8 cellular contexts compared by ENCODE assay signal in the genomic region with DNA sequence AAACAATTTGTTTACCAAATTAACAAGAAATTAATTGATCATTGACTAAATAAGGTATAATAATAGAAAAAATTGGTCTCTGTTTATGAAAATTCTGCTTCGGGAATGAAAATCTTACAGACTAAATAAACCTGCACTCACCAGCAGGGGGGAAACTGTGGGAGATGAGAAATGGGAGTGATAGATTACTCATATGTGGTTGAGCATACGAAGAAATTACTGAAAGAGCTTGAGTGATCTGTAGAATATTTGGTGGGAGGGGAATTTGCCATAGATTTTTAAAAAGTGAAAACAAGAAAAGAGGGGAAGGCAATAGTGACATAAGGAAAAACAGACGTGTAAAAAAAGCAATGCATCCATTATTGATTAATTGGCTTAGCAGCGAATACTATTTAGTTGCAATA. TPM values are rescaled to one million over a fixed set of nuclear protein-coding genes. Genes with fewer than 3 reads are reported as not detected.
DNase-seq lines count a peak whose midpoint lies in the region; ATAC-seq and TF ChIP-seq lines count a peak whose summit lies in the region.

No MANE protein-coding gene starts in this region.

- H3K4me3 ChIP-seq in PC-9, result no peak overlapping the region

- no peaks in the 10 kb centered on the region for H3K9me2 ChIP-seq in PC-9 (ENCODE audit: insufficient read depth)

- H3K27me3 ChIP-seq in PC-9 (ENCODE audit: insufficient read depth, low read depth), result no peaks in the 10 kb centered on the region

- no TSS peak for BruUV-seq in PC-9 (replicated peaks; lab: Mats Ljungman, UMichigan)

- H3K9me3 ChIP-seq in PC-9 (ENCODE audit: insufficient read depth, low read depth), result no peaks in the 10 kb centered on the region

- peak; percentile 40 for ATAC-seq in HG02763 (IDR thresholded peaks at IDR 0.05; ENCODE audit: unreplicated experiment)
- no peak for ATAC-seq in stimulated activated memory B cell treated with anti-CD40 and anti-IgM and Interleukin-4, amounts not matched to agents 10 μg/mL and 1 μg/mL and 100 μg/mL, for 72 hours

- no peaks in the 10 kb centered on the region for H3K36me3 Mint-ChIP-seq in stimulated activated memory B cell treated with anti-CD40 and anti-IgM and Interleukin-4, amounts not matched to agents 10 μg/mL and 1 μg/mL and 100 μg/mL, for 72 hours

- H3K4me1 ChIP-seq in PC-9 (replicated peaks; ENCODE audit: insufficient read depth), result no peaks in the 10 kb centered on the region

- H3F3A ChIP-seq in PC-9 (ENCODE audit: insufficient read depth, low read depth), result no peaks in the 10 kb centered on the region

- CTCF ChIA-PET in PC-9 (lab: Charles Lee), result no interaction called here

- intact Hi-C loops in PC-9 (cut with micrococcal nuclease; ENCODE audit: unreplicated experiment), result no loop called here

- H3K4me1 Mint-ChIP-seq in stimulated activated memory B cell treated with anti-CD40 and anti-IgM and Interleukin-4, amounts not matched to agents 10 μg/mL and 1 μg/mL and 100 μg/mL, for 72 hours, result peaks cover 29% of the 10 kb centered on the region

- H3K27me3 Mint-ChIP-seq in stimulated activated memory B cell treated with anti-CD40 and anti-IgM and Interleukin-4, amounts not matched to agents 10 μg/mL and 1 μg/mL and 100 μg/mL, for 72 hours, result peaks cover 12% of the 10 kb centered on the region

- peak overlapping the region; percentile 0 for H3K4me3 Mint-ChIP-seq in stimulated activated memory B cell treated with anti-CD40 and anti-IgM and Interleukin-4, amounts not matched to agents 10 μg/mL and 1 μg/mL and 100 μg/mL, for 72 hours

- TF ChIP-seq CTCF in PC-9 (conservative IDR thresholded peaks at IDR 0.05), result 0 out of 2 replicates have a peak, but pooled peaks have one; percentile 23

- POLR2A ChIA-PET in PC-9 (lab: Charles Lee; ENCODE audit: unreplicated experiment), result no interaction called here

- H3K27ac Mint-ChIP-seq in stimulated activated memory B cell treated with anti-CD40 and anti-IgM and Interleukin-4, amounts not matched to agents 10 μg/mL and 1 μg/mL and 100 μg/mL, for 72 hours, result no peak overlapping the region

- no peak overlapping the region for H3K27ac ChIP-seq in PC-9

- no peaks in the 10 kb centered on the region for H3K79me2 ChIP-seq in PC-9 (ENCODE audit: low read depth)

- peak; percentile 59 for DNase-seq in stimulated activated CD4-positive, alpha-beta T cell treated with anti-CD3 and anti-CD28 coated beads, Interleukin-15, amount 100 ng/mL, for 24 hours
- DNase-seq in stimulated activated CD4-positive, alpha-beta T cell treated with anti-CD3 and anti-CD28 coated beads, Interleukin-4, amount 100 ng/mL, for 4 hours, result no peak
- DNase-seq in PC-9 (no peak), DMS114 treated with DMSO at 0.1 percent for 48 hours (lab: John Stamatoyannopoulos, UW; ENCODE audit: unreplicated experiment) (no peak), GM19238 (ENCODE audit: insufficient read length, low spot score) (no peak)
- DNase-seq in activated CD8-positive, alpha-beta memory T cell treated with anti-CD3 and anti-CD28 coated beads, Interleukin-2, amount 50 U/mL, for 4 hours, result no peak

- H3K4me2 ChIP-seq in PC-9, result no peak overlapping the region

- H3K36me3 ChIP-seq in PC-9 (ENCODE audit: low read depth), result no peaks in the 10 kb centered on the region

- no peak overlapping the region for H2AFZ ChIP-seq in PC-9

- peaks cover 4% of the 10 kb centered on the region for H3K9me3 Mint-ChIP-seq in stimulated activated memory B cell treated with anti-CD40 and anti-IgM and Interleukin-4, amounts not matched to agents 10 μg/mL and 1 μg/mL and 100 μg/mL, for 72 hours

- H4K20me1 ChIP-seq in PC-9 (ENCODE audit: insufficient read depth), result no peaks in the 10 kb centered on the region

RNA-seq across cellular contexts. Expression of a gene that starts 2.2 kb away (rescaled TPM):
- total RNA-seq in PC-9 (2021), result not detected in 2 replicates

RNA-seq across cellular contexts. Expression of a gene that starts 18.6 kb away (rescaled TPM):
- 5.1 and 7.2 TPM in 2 replicates for total RNA-seq in PC-9 (2021)

RNA-seq across cellular contexts. Expression of a gene that starts 43.5 kb away (rescaled TPM):
- not detected in 2 replicates for total RNA-seq in PC-9 (2021)
